In the genomic region with DNA sequence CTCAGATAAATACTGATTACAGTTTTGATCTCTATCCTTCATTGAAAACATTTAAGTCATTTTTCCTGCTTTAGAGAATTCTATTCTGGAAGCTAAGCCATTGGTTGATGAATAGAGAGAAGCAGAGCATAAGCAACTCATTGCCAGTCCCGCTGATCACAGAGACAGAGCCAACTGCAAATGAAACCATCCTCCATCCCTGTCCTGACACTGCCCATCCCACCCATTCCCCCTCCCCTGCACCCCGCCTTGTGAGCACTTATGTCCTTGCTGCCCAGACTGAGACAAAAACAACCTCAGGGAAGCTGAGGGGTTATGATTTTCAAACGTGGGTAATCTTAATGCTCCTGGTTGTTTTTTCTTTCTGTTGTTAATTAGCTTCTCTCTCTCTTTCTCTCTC, we compare ENCODE assay signal across 17 cellular contexts. TPM values are rescaled to one million over a fixed set of nuclear protein-coding genes. Genes with fewer than 3 reads are reported as not detected.
DNase-seq lines count a peak whose midpoint lies in the region; ATAC-seq and TF ChIP-seq lines count a peak whose summit lies in the region.
"Had no signal": no experiment of that assay in that cellular context is flagged by ENCODE, and none has a peak within 500 bp of the region (broad histone marks: within the 10 kb centered on the region; RNA-seq: fewer than 3 reads in every experiment).

No MANE protein-coding gene starts in this region.

- POLR2A ChIA-PET in WTC11 (lab: Charles Lee) = no interaction called here

- ATAC-seq in heart right ventricle (no peak), WTC11 (peak; percentile 58), GM19324 (IDR thresholded peaks at IDR 0.05; ENCODE audit: low FRiP score, unreplicated experiment) (no peak)

- peaks cover 53% of the 10 kb centered on the region for H3K4me1 Mint-ChIP-seq in WTC11

- TF ChIP-seq POLR2A in tibial nerve (IDR thresholded peaks at IDR 0.05) = no peak

- 0 out of 2 replicates have a peak, but pooled peaks cover 3% of the 10 kb centered on the region for H3K9me3 Mint-ChIP-seq in WTC11

- intact Hi-C loops in heart right ventricle (cut with DNase I) (no loop called here), cardiac septum (cut with DNase I) (no loop called here)

- no peak for TF ChIP-seq CTCF in heart right ventricle (IDR thresholded peaks at IDR 0.05)
- TF ChIP-seq CTCF in WTC11 (IDR thresholded peaks at IDR 0.05) = no peak
- TF ChIP-seq CTCF in tibial nerve (IDR thresholded peaks at IDR 0.05) = no peak

- H3K4me1 ChIP-seq in heart right ventricle (peaks cover 0 to 46% (median 19%) of the 10 kb centered on the region in 9 donors), tibial nerve (peaks cover 0 to 14% (median 0%) of the 10 kb centered on the region in 4 donors)

- no peak overlapping the region for H3K4me3 Mint-ChIP-seq in WTC11

- H3K36me3 ChIP-seq in heart right ventricle (peaks cover 0 to 71% (median 4%) of the 10 kb centered on the region in 9 donors), tibial nerve (no peaks in the 10 kb centered on the region)
- H3K36me3 ChIP-seq: HAP-1 had no signal

- H3K27me3 Mint-ChIP-seq in WTC11 (ENCODE audit: low read depth) = no peaks in the 10 kb centered on the region

- H3K4me3 ChIP-seq in heart right ventricle (no peak overlapping the region), tibial nerve (no peak overlapping the region)
- H3K4me3 ChIP-seq: HAP-1, SK-N-MC had no signal

- H3K27ac Mint-ChIP-seq in WTC11 = no peak overlapping the region

- H3K27ac ChIP-seq in heart right ventricle (peak overlapping the region in 6 of 10 donors; percentile 12 to 88 (median 75)), tibial nerve (no peak overlapping the region)
- H3K27ac ChIP-seq: C4-2B, HL-60, KMS-11, SK-N-MC had no signal

- 50 to 51% methylated on average over 3 of the region's 3 CpGs for WGBS in heart right ventricle, 2 donors
- 52 to 53% methylated on average over 3 of the region's 3 CpGs for WGBS in tibial nerve, 2 donors

- H3K9me3 ChIP-seq in heart right ventricle = no peaks in the 10 kb centered on the region
- H3K9me3 ChIP-seq in tibial nerve = no peaks in the 10 kb centered on the region
- H3K9me3 ChIP-seq: HAP-1 had no signal

- DNase-seq in heart right ventricle (no peak), cardiac septum (ENCODE audit: low spot score) (no peak), WTC11 (ENCODE audit: low spot score) (no peak), iPS-NIHi7 (ENCODE audit: extremely low spot score) (peak; percentile 29), tibial nerve (ENCODE audit: low spot score in 2 of 2) (no peak), ACHN (no peak)
- DNase-seq: DMS79 treated with DMSO at 0.1 percent for 48 hours, NCI-H187 treated with DMSO at 0.1 percent for 48 hours, NCI-H446 treated with DMSO at 0.1 percent for 48 hours, NCI-H69, SHP77 had no signal

- CTCF ChIA-PET in WTC11 (lab: Charles Lee) = interaction anchor here (0.7 to 2.1 kb wide), 2 partner anchors 44 to 175 kb away, joined by 3 to 5 read pairs; no protein-coding TSS in a partner anchor

- in situ Hi-C loops in ACHN (cut with HindIII; ENCODE audit: low pct_ligation_motif_present, low pct_unique_long_range_greater_than_20kb, low sequenced_read_pairs) = no loop called here

- no peaks in the 10 kb centered on the region for H3K27me3 ChIP-seq in heart right ventricle
- H3K27me3 ChIP-seq in tibial nerve = no peaks in the 10 kb centered on the region

- no peak for TF ChIP-seq EP300 in tibial nerve (IDR thresholded peaks at IDR 0.05)

- H3K36me3 Mint-ChIP-seq in WTC11 = no peaks in the 10 kb centered on the region

TF ChIP-seq in WTC11, 78 proteins besides CTCF, POLR2A, EP300 and RAD21 (continues in another document):
- TF ChIP-seq, protein P1, sequence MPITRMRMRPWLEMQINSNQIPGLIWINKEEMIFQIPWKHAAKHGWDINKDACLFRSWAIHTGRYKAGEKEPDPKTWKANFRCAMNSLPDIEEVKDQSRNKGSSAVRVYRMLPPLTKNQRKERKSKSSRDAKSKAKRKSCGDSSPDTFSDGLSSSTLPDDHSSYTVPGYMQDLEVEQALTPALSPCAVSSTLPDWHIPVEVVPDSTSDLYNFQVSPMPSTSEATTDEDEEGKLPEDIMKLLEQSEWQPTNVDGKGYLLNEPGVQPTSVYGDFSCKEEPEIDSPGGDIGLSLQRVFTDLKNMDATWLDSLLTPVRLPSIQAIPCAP (CRISPR knock-in tag; IDR thresholded peaks at IDR 0.05) = no peak
- TF ChIP-seq RELA (CRISPR knock-in tag; IDR thresholded peaks at IDR 0.05; ENCODE audit: borderline replicate concordance) (no peak), IRF2 (CRISPR knock-in tag; IDR thresholded peaks at IDR 0.05; ENCODE audit: borderline replicate concordance, low read depth) (no peak), TEAD4 (CRISPR knock-in tag; IDR thresholded peaks at IDR 0.05) (no peak)
- TF ChIP-seq, protein P2, sequence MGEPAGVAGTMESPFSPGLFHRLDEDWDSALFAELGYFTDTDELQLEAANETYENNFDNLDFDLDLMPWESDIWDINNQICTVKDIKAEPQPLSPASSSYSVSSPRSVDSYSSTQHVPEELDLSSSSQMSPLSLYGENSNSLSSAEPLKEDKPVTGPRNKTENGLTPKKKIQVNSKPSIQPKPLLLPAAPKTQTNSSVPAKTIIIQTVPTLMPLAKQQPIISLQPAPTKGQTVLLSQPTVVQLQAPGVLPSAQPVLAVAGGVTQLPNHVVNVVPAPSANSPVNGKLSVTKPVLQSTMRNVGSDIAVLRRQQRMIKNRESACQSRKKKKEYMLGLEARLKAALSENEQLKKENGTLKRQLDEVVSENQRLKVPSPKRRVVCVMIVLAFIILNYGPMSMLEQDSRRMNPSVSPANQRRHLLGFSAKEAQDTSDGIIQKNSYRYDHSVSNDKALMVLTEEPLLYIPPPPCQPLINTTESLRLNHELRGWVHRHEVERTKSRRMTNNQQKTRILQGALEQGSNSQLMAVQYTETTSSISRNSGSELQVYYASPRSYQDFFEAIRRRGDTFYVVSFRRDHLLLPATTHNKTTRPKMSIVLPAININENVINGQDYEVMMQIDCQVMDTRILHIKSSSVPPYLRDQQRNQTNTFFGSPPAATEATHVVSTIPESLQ (CRISPR knock-in tag; IDR thresholded peaks at IDR 0.05) = no peak
- TF ChIP-seq, protein P3, sequence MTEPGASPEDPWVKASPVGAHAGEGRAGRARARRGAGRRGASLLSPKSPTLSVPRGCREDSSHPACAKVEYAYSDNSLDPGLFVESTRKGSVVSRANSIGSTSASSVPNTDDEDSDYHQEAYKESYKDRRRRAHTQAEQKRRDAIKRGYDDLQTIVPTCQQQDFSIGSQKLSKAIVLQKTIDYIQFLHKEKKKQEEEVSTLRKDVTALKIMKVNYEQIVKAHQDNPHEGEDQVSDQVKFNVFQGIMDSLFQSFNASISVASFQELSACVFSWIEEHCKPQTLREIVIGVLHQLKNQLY (CRISPR knock-in tag; IDR thresholded peaks at IDR 0.05) = no peak
- TF ChIP-seq, protein P4, sequence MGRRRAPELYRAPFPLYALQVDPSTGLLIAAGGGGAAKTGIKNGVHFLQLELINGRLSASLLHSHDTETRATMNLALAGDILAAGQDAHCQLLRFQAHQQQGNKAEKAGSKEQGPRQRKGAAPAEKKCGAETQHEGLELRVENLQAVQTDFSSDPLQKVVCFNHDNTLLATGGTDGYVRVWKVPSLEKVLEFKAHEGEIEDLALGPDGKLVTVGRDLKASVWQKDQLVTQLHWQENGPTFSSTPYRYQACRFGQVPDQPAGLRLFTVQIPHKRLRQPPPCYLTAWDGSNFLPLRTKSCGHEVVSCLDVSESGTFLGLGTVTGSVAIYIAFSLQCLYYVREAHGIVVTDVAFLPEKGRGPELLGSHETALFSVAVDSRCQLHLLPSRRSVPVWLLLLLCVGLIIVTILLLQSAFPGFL (CRISPR knock-in tag; IDR thresholded peaks at IDR 0.05; ENCODE audit: borderline replicate concordance) = no peak
- TF ChIP-seq, protein P5, sequence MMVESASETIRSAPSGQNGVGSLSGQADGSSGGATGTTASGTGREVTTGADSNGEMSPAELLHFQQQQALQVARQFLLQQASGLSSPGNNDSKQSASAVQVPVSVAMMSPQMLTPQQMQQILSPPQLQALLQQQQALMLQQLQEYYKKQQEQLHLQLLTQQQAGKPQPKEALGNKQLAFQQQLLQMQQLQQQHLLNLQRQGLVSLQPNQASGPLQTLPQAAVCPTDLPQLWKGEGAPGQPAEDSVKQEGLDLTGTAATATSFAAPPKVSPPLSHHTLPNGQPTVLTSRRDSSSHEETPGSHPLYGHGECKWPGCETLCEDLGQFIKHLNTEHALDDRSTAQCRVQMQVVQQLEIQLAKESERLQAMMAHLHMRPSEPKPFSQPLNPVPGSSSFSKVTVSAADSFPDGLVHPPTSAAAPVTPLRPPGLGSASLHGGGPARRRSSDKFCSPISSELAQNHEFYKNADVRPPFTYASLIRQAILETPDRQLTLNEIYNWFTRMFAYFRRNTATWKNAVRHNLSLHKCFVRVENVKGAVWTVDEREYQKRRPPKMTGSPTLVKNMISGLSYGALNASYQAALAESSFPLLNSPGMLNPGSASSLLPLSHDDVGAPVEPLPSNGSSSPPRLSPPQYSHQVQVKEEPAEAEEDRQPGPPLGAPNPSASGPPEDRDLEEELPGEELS (CRISPR knock-in tag; IDR thresholded peaks at IDR 0.05) = no peak

RNA-seq across cellular contexts. Expression of a gene that starts 57.0 kb away (rescaled TPM):
- total RNA-seq in heart right ventricle = 1,000 to 10,000 TPM in 5 of 10 donors, 100 to 1,000 TPM in 5; 771 to 1,721 (median 1,115) TPM
- 100 to 1,000 TPM; 202 to 388 TPM for polyA plus RNA-seq in heart right ventricle
- total RNA-seq in cardiac septum = 1,204 TPM
- 0.98 to 1.2 TPM (median 1.1 TPM) in 3 replicates for total RNA-seq in WTC11 (2021)
- 1 to 10 TPM; 4.7 to 8.1 (median 6.1) TPM for total RNA-seq in tibial nerve

Comparison
In these comparisons a context has a peak if more than half of its experiments do, and no peak if none do; other contexts are left out.
1. H3K27ac ChIP-seq: peak in heart right ventricle (6 of 10); none in tibial nerve (0 of 4).
2. RNA of a gene that starts 57.0 kb away (total RNA-seq): 771 to 1,721 TPM in heart right ventricle and 1,204 TPM in cardiac septum (single experiment); 4.7 to 8.1 TPM in tibial nerve and 0.98 to 1.2 TPM in WTC11; every median in the first group is over 10 times any median in the second.